Comparison of ENCODE assay signal across 8 cellular contexts in genomic region chr18:76494181-76494540, GRCh38. TPM values are rescaled to one million over a fixed set of nuclear protein-coding genes. Genes with fewer than 3 reads are reported as not detected.
A peak's percentile ranks its signal among the peaks of the same experiment; 100 is the strongest.
DNase-seq lines count a peak whose midpoint lies in the region; ATAC-seq, FAIRE-seq and TF ChIP-seq lines count a peak whose summit lies in the region.

No MANE protein-coding gene starts in this region.

- H3K4me1 ChIP-seq in A549 (peaks cover 13% of the 10 kb centered on the region), Peyer's patch (peaks cover 0 to 17% (median 4%) of the 10 kb centered on the region in 4 donors), mucosa of descending colon (ENCODE audit: low read depth) (peaks cover 8% of the 10 kb centered on the region)
- peaks cover 20% of the 10 kb centered on the region for H3K4me1 ChIP-seq in effector memory CD4-positive, alpha-beta T cell (ENCODE audit: control insufficient read depth, insufficient read depth, low read length, poor library complexity, severe bottlenecking)

- peak overlapping the region; percentile 84 to 99 for H3K27ac ChIP-seq in A549
- peak overlapping the region; percentile 69 to 91 (median 81) for H3K27ac ChIP-seq in Peyer's patch
- H3K27ac ChIP-seq in effector memory CD4-positive, alpha-beta T cell (ENCODE audit: insufficient read depth, low read length, poor library complexity, severe bottlenecking): peak overlapping the region; percentile 25

- no peak for TF ChIP-seq RAD21 in A549 (conservative IDR thresholded peaks at IDR 0.05 in 1 of 2, IDR thresholded peaks at IDR 0.05 in 1 of 2)

- no peak for TF ChIP-seq EP300 in A549 (IDR thresholded peaks at IDR 0.05)

- DNase-seq in A549 (ENCODE audit: low read depth in 1 of 2, low spot score in 1 of 2) (peak in 1 of 2 experiments; percentile 21), GM12865 (ENCODE audit: low read depth) (peak; percentile 38), Peyer's patch (peak in 2 of 3 donors; percentile 29 to 63), mucosa of descending colon (peak; percentile 58 to 73 (median 67)), OCI-M2 (lab: John Stamatoyannopoulos, UW; ENCODE audit: unreplicated experiment) (no peak)
- DNase-seq in effector memory CD4-positive, alpha-beta T cell: no peak

- TF ChIP-seq POLR2A in A549 (IDR thresholded peaks at IDR 0.05; ENCODE audit: low read length) (no peak), Peyer's patch (IDR thresholded peaks at IDR 0.05) (no peak)

- peak overlapping the region; percentile 92 for H3K4me2 ChIP-seq in A549

- H3K27me3 ChIP-seq in Peyer's patch: no peaks in the 10 kb centered on the region
- peaks cover 15% of the 10 kb centered on the region for H3K27me3 ChIP-seq in effector memory CD4-positive, alpha-beta T cell (replicated peaks; ENCODE audit: control insufficient read depth, insufficient read depth, low read length, poor library complexity, severe bottlenecking)

- H3K36me3 ChIP-seq in Peyer's patch (no peaks in the 10 kb centered on the region), mucosa of descending colon (ENCODE audit: low read depth) (no peaks in the 10 kb centered on the region)
- no peaks in the 10 kb centered on the region for H3K36me3 ChIP-seq in effector memory CD4-positive, alpha-beta T cell (ENCODE audit: control insufficient read depth, insufficient read depth, low read length)

- CTCF ChIA-PET in A549 (lab: Yijun Ruan, JAX): interaction anchor here (1.2 to 1.8 kb wide), 3 partner anchors 13 to 216 kb away, joined by 4 to 5 read pairs (median 4); no protein-coding TSS in a partner anchor

- H3K4me3 ChIP-seq in A549 (peak overlapping the region; percentile 91), GM12865 (ENCODE audit: low read depth, low read length) (peak overlapping the region; percentile 56), Peyer's patch (peak overlapping the region; percentile 52 to 94 (median 72)), mucosa of descending colon (peak overlapping the region; percentile 34)
- H3K4me3 ChIP-seq in effector memory CD4-positive, alpha-beta T cell (ENCODE audit: insufficient read depth, low read depth, low read length, poor library complexity, severe bottlenecking): peak overlapping the region; percentile 78

- FAIRE-seq in A549 (lab: Jason Lieb, UNC): no peak

- intact Hi-C loops in mucosa of descending colon (cut with DNase I, micrococcal nuclease): no loop called here

- TF ChIP-seq CTCF in A549 (IDR thresholded peaks at IDR 0.05) (no peak), GM12865 (IDR thresholded peaks at IDR 0.05; ENCODE audit: insufficient read depth, low read depth, low read length, missing control alignments) (no peak), Peyer's patch (IDR thresholded peaks at IDR 0.05) (no peak), mucosa of descending colon (IDR thresholded peaks at IDR 0.05) (no peak)

- no peaks in the 10 kb centered on the region for H3K9me3 ChIP-seq in A549
- no peaks in the 10 kb centered on the region for H3K9me3 ChIP-seq in Peyer's patch
- no peaks in the 10 kb centered on the region for H3K9me3 ChIP-seq in effector memory CD4-positive, alpha-beta T cell (ENCODE audit: control insufficient read depth, low read length)
- H3K9me3 ChIP-seq in mucosa of descending colon: no peaks in the 10 kb centered on the region

- ATAC-seq in A549 (peak in 1 of 2 experiments; percentile 11; a peak in 1 of 6 replicates), mucosa of descending colon (no peak), GM21825 (IDR thresholded peaks at IDR 0.05; ENCODE audit: unreplicated experiment) (no peak), GM18867 (IDR thresholded peaks at IDR 0.05; ENCODE audit: unreplicated experiment) (no peak)

- POLR2A ChIA-PET in A549 (lab: Yijun Ruan, JAX): interaction anchor here (2.2 kb wide), 1 partner anchor 18 kb away, joined by 9 read pairs; no protein-coding TSS in a partner anchor

- WGBS in A549 (ENCODE audit: missing lambda C conversion rate): 0% methylated on average over 5 of the region's 21 CpGs

TF ChIP-seq in A549, 52 proteins besides CTCF, POLR2A, EP300 and RAD21:
- no peak for TF ChIP-seq JUNB (IDR thresholded peaks at IDR 0.05)
- TF ChIP-seq RCOR1 (IDR thresholded peaks at IDR 0.05; ENCODE audit: low read depth, low read length): no peak
- TF ChIP-seq SMC3 (IDR thresholded peaks at IDR 0.05): no peak
- TF ChIP-seq, protein P1, sequence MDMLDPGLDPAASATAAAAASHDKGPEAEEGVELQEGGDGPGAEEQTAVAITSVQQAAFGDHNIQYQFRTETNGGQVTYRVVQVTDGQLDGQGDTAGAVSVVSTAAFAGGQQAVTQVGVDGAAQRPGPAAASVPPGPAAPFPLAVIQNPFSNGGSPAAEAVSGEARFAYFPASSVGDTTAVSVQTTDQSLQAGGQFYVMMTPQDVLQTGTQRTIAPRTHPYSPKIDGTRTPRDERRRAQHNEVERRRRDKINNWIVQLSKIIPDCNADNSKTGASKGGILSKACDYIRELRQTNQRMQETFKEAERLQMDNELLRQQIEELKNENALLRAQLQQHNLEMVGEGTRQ (IDR thresholded peaks at IDR 0.05): no peak
- no peak for TF ChIP-seq PBX3 (IDR thresholded peaks at IDR 0.05)
- TF ChIP-seq HOXA7 (CRISPR knock-in tag; IDR thresholded peaks at IDR 0.05): no peak
- no peak for TF ChIP-seq KDM1A (IDR thresholded peaks at IDR 0.05; ENCODE audit: low read depth)
- TF ChIP-seq, protein P2, sequence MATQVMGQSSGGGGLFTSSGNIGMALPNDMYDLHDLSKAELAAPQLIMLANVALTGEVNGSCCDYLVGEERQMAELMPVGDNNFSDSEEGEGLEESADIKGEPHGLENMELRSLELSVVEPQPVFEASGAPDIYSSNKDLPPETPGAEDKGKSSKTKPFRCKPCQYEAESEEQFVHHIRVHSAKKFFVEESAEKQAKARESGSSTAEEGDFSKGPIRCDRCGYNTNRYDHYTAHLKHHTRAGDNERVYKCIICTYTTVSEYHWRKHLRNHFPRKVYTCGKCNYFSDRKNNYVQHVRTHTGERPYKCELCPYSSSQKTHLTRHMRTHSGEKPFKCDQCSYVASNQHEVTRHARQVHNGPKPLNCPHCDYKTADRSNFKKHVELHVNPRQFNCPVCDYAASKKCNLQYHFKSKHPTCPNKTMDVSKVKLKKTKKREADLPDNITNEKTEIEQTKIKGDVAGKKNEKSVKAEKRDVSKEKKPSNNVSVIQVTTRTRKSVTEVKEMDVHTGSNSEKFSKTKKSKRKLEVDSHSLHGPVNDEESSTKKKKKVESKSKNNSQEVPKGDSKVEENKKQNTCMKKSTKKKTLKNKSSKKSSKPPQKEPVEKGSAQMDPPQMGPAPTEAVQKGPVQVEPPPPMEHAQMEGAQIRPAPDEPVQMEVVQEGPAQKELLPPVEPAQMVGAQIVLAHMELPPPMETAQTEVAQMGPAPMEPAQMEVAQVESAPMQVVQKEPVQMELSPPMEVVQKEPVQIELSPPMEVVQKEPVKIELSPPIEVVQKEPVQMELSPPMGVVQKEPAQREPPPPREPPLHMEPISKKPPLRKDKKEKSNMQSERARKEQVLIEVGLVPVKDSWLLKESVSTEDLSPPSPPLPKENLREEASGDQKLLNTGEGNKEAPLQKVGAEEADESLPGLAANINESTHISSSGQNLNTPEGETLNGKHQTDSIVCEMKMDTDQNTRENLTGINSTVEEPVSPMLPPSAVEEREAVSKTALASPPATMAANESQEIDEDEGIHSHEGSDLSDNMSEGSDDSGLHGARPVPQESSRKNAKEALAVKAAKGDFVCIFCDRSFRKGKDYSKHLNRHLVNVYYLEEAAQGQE (IDR thresholded peaks at IDR 0.05): no peak
- no peak for TF ChIP-seq MYC (IDR thresholded peaks at IDR 0.05; ENCODE audit: borderline replicate concordance, low read length)
- TF ChIP-seq CHD2 (IDR thresholded peaks at IDR 0.05; ENCODE audit: low read length, partially characterized antibody): no peak
- no peak for TF ChIP-seq MAFK (IDR thresholded peaks at IDR 0.05; ENCODE audit: partially characterized antibody)
- no peak for TF ChIP-seq TFCP2L1 (CRISPR knock-in tag; IDR thresholded peaks at IDR 0.05)
- TF ChIP-seq MAX (IDR thresholded peaks at IDR 0.05): no peak
- no peak for TF ChIP-seq ZSCAN20 (CRISPR knock-in tag; IDR thresholded peaks at IDR 0.05)
- no peak for TF ChIP-seq CBX8 (IDR thresholded peaks at IDR 0.05)
- no peak for TF ChIP-seq JUN (IDR thresholded peaks at IDR 0.05)
- TF ChIP-seq ZC3H11A (IDR thresholded peaks at IDR 0.05): no peak
- no peak for TF ChIP-seq HOXB5 (CRISPR knock-in tag; IDR thresholded peaks at IDR 0.05)

RNA-seq across cellular contexts. Expression of gene ZNF516, which starts 0.9 kb away (rescaled TPM):
- polyA plus RNA-seq in A549 (2011; rRNA removed) (2.9 and 3.9 TPM in 2 replicates), A549 (2017; fragmentation: RNase III; extraction: RNeasy Plus Mini Kit Qiagen cat#74134 plus additional on column Dnase treatment) (3.2 to 4.9 TPM (median 4.3 TPM) in 3 replicates)
- 1.4 and 2.3 TPM in 2 replicates for polyA plus RNA-seq in A549 (2012; cell fraction: cytosol; rRNA removed)
- polyA plus RNA-seq in A549 (2012; cell fraction: nucleus; rRNA removed): 5.1 and 6.8 TPM in 2 replicates
- polyA minus RNA-seq in A549 (2011; rRNA and poly(A)+ RNA removed): 4.5 and 11.1 TPM in 2 replicates
- total RNA-seq in Peyer's patch (10 to 100 TPM; 19.8 to 39.6 (median 25.7) TPM), mucosa of descending colon (10 to 100 TPM; 22.0 to 47.9 (median 23.2) TPM)

Comparison
In these comparisons a context has a peak if more than half of its experiments do, and no peak if none do; other contexts are left out.
1. DNase-seq: peak in GM12865 (single experiment), Peyer's patch (2 of 3) and mucosa of descending colon (3 of 3); none in effector memory CD4-positive, alpha-beta T cell (0 of 3) and OCI-M2 (single experiment).
2. H3K27ac ChIP-seq: peak in every context shown above with its lines; median percentile 92 in A549; 81 in Peyer's patch; 25 in effector memory CD4-positive, alpha-beta T cell.
3. H3K4me3 ChIP-seq: peak in every context shown above with its lines; median percentile 91 in A549; 78 in effector memory CD4-positive, alpha-beta T cell; 72 in Peyer's patch; 56 in GM12865; 34 in mucosa of descending colon.